8 cellular contexts compared by ENCODE assay signal in the genomic region with DNA sequence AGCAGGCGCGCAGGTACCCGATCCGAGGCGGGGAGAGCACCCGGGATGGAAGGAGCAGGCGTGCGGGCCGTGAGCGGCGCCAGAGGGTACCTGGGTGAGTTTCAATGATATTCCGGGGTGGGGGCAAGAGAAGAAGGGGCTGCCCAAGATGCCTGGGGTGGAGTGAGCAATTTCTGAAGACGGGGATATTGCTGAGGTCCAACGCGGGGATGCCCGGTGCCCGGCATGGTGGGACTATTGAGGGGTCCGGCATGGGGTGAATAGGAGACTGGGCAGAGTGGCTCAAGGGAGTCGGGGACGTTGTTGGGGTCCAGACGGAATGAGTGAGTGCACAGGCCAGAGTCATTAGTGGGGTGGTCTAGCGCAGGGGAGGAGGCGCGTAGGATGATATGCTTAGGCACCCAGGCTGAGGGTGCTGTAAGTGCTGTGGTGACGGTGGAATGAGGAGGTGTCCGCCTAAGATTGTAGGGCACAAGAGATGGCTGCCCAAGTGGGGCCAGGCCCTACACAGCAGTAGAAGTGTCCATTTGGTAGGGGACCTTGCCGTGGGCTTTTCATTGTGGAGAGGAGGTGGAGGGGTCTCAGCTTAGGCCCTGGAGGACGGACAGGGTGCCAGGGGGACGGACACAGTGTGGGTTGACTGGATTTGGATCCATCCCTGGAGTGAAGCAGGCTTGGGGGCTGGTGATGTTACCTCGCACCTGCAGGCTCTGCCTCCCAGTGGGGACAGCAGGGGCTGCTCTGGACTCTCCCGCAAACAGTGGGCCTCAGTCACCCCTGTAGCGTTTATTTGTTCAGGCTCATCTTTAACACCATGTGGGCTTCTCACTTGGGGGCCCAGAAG. TPM values are rescaled to one million over a fixed set of nuclear protein-coding genes. Genes with fewer than 3 reads are reported as not detected.
DNase-seq lines count a peak whose midpoint lies in the region; ATAC-seq and TF ChIP-seq lines count a peak whose summit lies in the region.

No MANE protein-coding gene starts in this region.

- intact Hi-C loops in activated CD4-positive, alpha-beta memory T cell treated with anti-CD3 and anti-CD28 coated beads for 36 hours (cut with micrococcal nuclease), result loop anchor here (1.0 to 10.0 kb wide), 6 partner anchors 9 to 762 kb away; a partner anchor contains a TSS
- intact Hi-C loops in left ventricle myocardium inferior (cut with micrococcal nuclease), result no loop called here
- intact Hi-C loops in gastrocnemius medialis (cut with DNase I; ENCODE audit: low total_unique reads), result loop anchor here (5.0 kb wide), 2 partner anchors 45 to 90 kb away; a partner anchor contains a TSS

- no peaks in the 10 kb centered on the region for H3K9me3 ChIP-seq in H9 (ENCODE audit: control insufficient read depth, low read depth, low read length)
- no peaks in the 10 kb centered on the region for H3K9me3 ChIP-seq in left ventricle myocardium inferior (replicated peaks)
- H3K9me3 ChIP-seq in gastrocnemius medialis, result no peaks in the 10 kb centered on the region

- in situ Hi-C loops in gastrocnemius medialis (cut with MboI; ENCODE audit: low sequenced_read_pairs in 4 of 4), result no loop called here

- CTCF ChIA-PET in activated CD4-positive, alpha-beta memory T cell treated with anti-CD3 and anti-CD28 coated beads for 36 hours (lab: Charles Lee), result interaction anchor here (1.0 kb wide), 1 partner anchor 106 kb away, joined by 3 read pairs; no protein-coding TSS in a partner anchor

- DNase-seq in H9 (no peak), left ventricle myocardium inferior (no peak), gastrocnemius medialis (no peak), DMS153 treated with DMSO at 0.1 percent for 48 hours (lab: John Stamatoyannopoulos, UW; ENCODE audit: unreplicated experiment) (no peak), cortex of kidney (lab: John Stamatoyannopoulos, UW) (no peak)
- peak; percentile 13 for DNase-seq in activated CD4-positive, alpha-beta memory T cell treated with anti-CD3 and anti-CD28 coated beads for 36 hours
- no peak for DNase-seq in activated CD4-positive, alpha-beta T cell treated with anti-CD3 and anti-CD28 coated beads, Interleukin-2, amount 50 U/mL, for 1 hour

- no peaks in the 10 kb centered on the region for H3K79me1 ChIP-seq in H9 (ENCODE audit: insufficient read depth, low read depth, low read length, poor library complexity, severe bottlenecking)

- H3K4me1 ChIP-seq in H9 (ENCODE audit: insufficient read depth, low read length), result no peaks in the 10 kb centered on the region
- H3K4me1 ChIP-seq in left ventricle myocardium inferior, result peaks cover 47% of the 10 kb centered on the region
- H3K4me1 ChIP-seq in gastrocnemius medialis, result peaks cover 18 to 21% of the 10 kb centered on the region in 2 donors

- no peak for TF ChIP-seq POLR2A in gastrocnemius medialis (IDR thresholded peaks at IDR 0.05)

- H3K23ac ChIP-seq in H9 (ENCODE audit: insufficient read length, low read depth, low read length), result no peak overlapping the region

- H2BK12ac ChIP-seq in H9 (ENCODE audit: insufficient read length, low read depth, low read length), result no peak overlapping the region

- H2AK5ac ChIP-seq in H9 (ENCODE audit: insufficient read length, low read length), result no peak overlapping the region

- peaks cover 18% of the 10 kb centered on the region in 2 experiments for H3K4me1 Mint-ChIP-seq in H9
- H3K4me1 Mint-ChIP-seq in activated CD4-positive, alpha-beta memory T cell treated with anti-CD3 and anti-CD28 coated beads for 36 hours (ENCODE audit: low read depth), result peaks cover 26% of the 10 kb centered on the region

- no peaks in the 10 kb centered on the region for H3K27me3 ChIP-seq in H9 (ENCODE audit: insufficient read depth, low read length)
- no peaks in the 10 kb centered on the region for H3K27me3 ChIP-seq in left ventricle myocardium inferior (ENCODE audit: low read depth)
- H3K27me3 ChIP-seq in gastrocnemius medialis, result no peaks in the 10 kb centered on the region

- no peak overlapping the region for H3K56ac ChIP-seq in H9 (ENCODE audit: insufficient read length, low read depth, low read length)

- TF ChIP-seq CTCF in H9 (conservative IDR thresholded peaks at IDR 0.05), result no peak
- no peak for TF ChIP-seq CTCF in left ventricle myocardium inferior (IDR thresholded peaks at IDR 0.05; ENCODE audit: borderline replicate concordance)
- TF ChIP-seq CTCF in gastrocnemius medialis (IDR thresholded peaks at IDR 0.05 in 4 of 5, conservative IDR thresholded peaks at IDR 0.05 in 1 of 5), result no peak

- peak overlapping the region; percentile 91 for H3K4me2 ChIP-seq in H9 (ENCODE audit: insufficient read depth, insufficient read length, low read length)

- no peaks in the 10 kb centered on the region for H3K27me3 Mint-ChIP-seq in H9 (ENCODE audit: low read depth)
- H3K27me3 Mint-ChIP-seq in activated CD4-positive, alpha-beta memory T cell treated with anti-CD3 and anti-CD28 coated beads for 36 hours, result no peaks in the 10 kb centered on the region

- H3T11ph ChIP-seq in H9 (ENCODE audit: low read length), result no peak overlapping the region

- H4K91ac ChIP-seq in H9 (ENCODE audit: insufficient read length, low read depth, low read length), result no peak overlapping the region

- H2BK5ac ChIP-seq in H9 (ENCODE audit: insufficient read length, low read length), result no peak overlapping the region

- H3K18ac ChIP-seq in H9 (ENCODE audit: insufficient read length, low read depth, low read length), result no peak overlapping the region

- WGBS in H9 (ENCODE audit: extremely low coverage, insufficient read length, low lambda C conversion rate), result no CpG with 5 or more reads among the region's 32 CpGs

- H3K4ac ChIP-seq in H9 (ENCODE audit: low read depth, low read length), result no peak overlapping the region

- H2BK15ac ChIP-seq in H9 (ENCODE audit: low read depth, low read length), result no peak overlapping the region; the same call in 1 of the 2 replicates

- peaks cover 7% of the 10 kb centered on the region for H3K23me2 ChIP-seq in H9 (ENCODE audit: insufficient read length, low read depth, low read length, poor library complexity, severe bottlenecking)

- H3K9ac ChIP-seq in H9 (ENCODE audit: extremely low read depth, insufficient read length, low read length), result peak overlapping the region; percentile 36

- H3K9me3 Mint-ChIP-seq in H9, result no peaks in the 10 kb centered on the region
- no peaks in the 10 kb centered on the region for H3K9me3 Mint-ChIP-seq in activated CD4-positive, alpha-beta memory T cell treated with anti-CD3 and anti-CD28 coated beads for 36 hours

- no peak overlapping the region for H4K8ac ChIP-seq in H9 (replicated peaks; ENCODE audit: insufficient read length, low read depth, low read length)

- POLR2A ChIA-PET in activated CD4-positive, alpha-beta memory T cell treated with anti-CD3 and anti-CD28 coated beads for 36 hours (lab: Charles Lee), result interaction anchor here (0.6 to 1.4 kb wide), 4 partner anchors 10 to 487 kb away, joined by 3 to 4 read pairs (median 4); a partner anchor contains a TSS

- peak in 1 of 2 donors; percentile 1 for ATAC-seq in gastrocnemius medialis
- ATAC-seq in GM19324 (IDR thresholded peaks at IDR 0.05; ENCODE audit: low FRiP score, unreplicated experiment), result no peak

- no peaks in the 10 kb centered on the region for H4K20me1 ChIP-seq in H9 (ENCODE audit: control insufficient read depth, insufficient read depth, insufficient read length)

- no peak overlapping the region for H3K27ac ChIP-seq in H9 (ENCODE audit: insufficient read length, low read depth, low read length)
- peak overlapping the region; percentile 92 for H3K27ac ChIP-seq in left ventricle myocardium inferior (replicated peaks)
- H3K27ac ChIP-seq in gastrocnemius medialis, result peak overlapping the region; percentile 79 to 94 (median 87)

- H3K27ac Mint-ChIP-seq in H9, result peak overlapping the region; percentile 72 to 92 (median 73); a peak in 5 of 7 replicates
- H3K27ac Mint-ChIP-seq in activated CD4-positive, alpha-beta memory T cell treated with anti-CD3 and anti-CD28 coated beads for 36 hours, result peak overlapping the region; percentile 19

- peaks cover 3% of the 10 kb centered on the region; the same call in 1 of the 2 replicates for H3K79me2 ChIP-seq in H9 (ENCODE audit: insufficient read depth, low read length)

- no peak overlapping the region for H2BK120ac ChIP-seq in H9 (ENCODE audit: low read depth, low read length, poor library complexity, severe bottlenecking)

- peak overlapping the region; percentile 97 to 99 for H3K4me3 Mint-ChIP-seq in H9
- H3K4me3 Mint-ChIP-seq in activated CD4-positive, alpha-beta memory T cell treated with anti-CD3 and anti-CD28 coated beads for 36 hours, result peak overlapping the region; percentile 98

- H3K36me3 ChIP-seq in left ventricle myocardium inferior, result peaks cover 21% of the 10 kb centered on the region
- H3K36me3 ChIP-seq in gastrocnemius medialis, result peaks cover 0 to 13% of the 10 kb centered on the region in 2 donors

- peaks cover 4 to 14% (median 12%) of the 10 kb centered on the region in 3 experiments; a peak in 6 of 7 replicates for H3K36me3 Mint-ChIP-seq in H9 (ENCODE audit: insufficient read depth in 1 of 3, low read depth in 3 of 3)
- no peaks in the 10 kb centered on the region for H3K36me3 Mint-ChIP-seq in activated CD4-positive, alpha-beta memory T cell treated with anti-CD3 and anti-CD28 coated beads for 36 hours

- no peak overlapping the region for H2BK20ac ChIP-seq in H9 (ENCODE audit: low read depth, low read length, poor library complexity, severe bottlenecking)

- no peak overlapping the region for H3K14ac ChIP-seq in H9 (ENCODE audit: insufficient read depth, low read length)

- peak overlapping the region; percentile 100 for H3K4me3 ChIP-seq in left ventricle myocardium inferior
- H3K4me3 ChIP-seq in gastrocnemius medialis, result peak overlapping the region; percentile 85 to 99 (median 92)

- no peak overlapping the region for H2AFZ ChIP-seq in H9 (ENCODE audit: low read length)

- no peak overlapping the region for H4K5ac ChIP-seq in H9 (ENCODE audit: insufficient read length, low read depth, low read length)

RNA-seq across cellular contexts. Expression of a gene that starts 0.7 kb away (rescaled TPM):
- total RNA-seq in H9 (2021) (37.8 and 38.8 TPM in 2 replicates), left ventricle myocardium inferior (35.6 TPM), gastrocnemius medialis (10 to 100 TPM in 3 of 4 donors, 1 to 10 TPM in 1; 5.8 to 20.6 (median 18.1) TPM)
- total RNA-seq in activated CD4-positive, alpha-beta memory T cell treated with anti-CD3 and anti-CD28 coated beads for 36 hours, result 10 to 100 TPM; 26.1 to 26.5 TPM

RNA-seq across cellular contexts. Expression of a gene that starts 9.0 kb away (rescaled TPM):
- total RNA-seq in H9 (2021), result 69.0 and 69.5 TPM in 2 replicates
- total RNA-seq in activated CD4-positive, alpha-beta memory T cell treated with anti-CD3 and anti-CD28 coated beads for 36 hours, result 10 to 100 TPM; 59.5 to 62.3 TPM
- total RNA-seq in left ventricle myocardium inferior, result 33.9 TPM
- total RNA-seq in gastrocnemius medialis, result 10 to 100 TPM; 33.6 to 55.1 (median 44.1) TPM

RNA-seq across cellular contexts. Expression of a gene that starts 43.8 kb away (rescaled TPM):
- total RNA-seq in H9 (2021), result 42.6 and 43.3 TPM in 2 replicates
- total RNA-seq in activated CD4-positive, alpha-beta memory T cell treated with anti-CD3 and anti-CD28 coated beads for 36 hours, result 10 to 100 TPM; 13.9 to 15.3 TPM
- 9.4 TPM for total RNA-seq in left ventricle myocardium inferior
- total RNA-seq in gastrocnemius medialis, result 1 to 10 TPM; 1.6 to 4.7 (median 2.8) TPM
